In genomic region chr11:3165152-3165705, GRCh38 we compare ENCODE assay signal across 8 cellular contexts. TPM values are rescaled to one million over a fixed set of nuclear protein-coding genes. Genes with fewer than 3 reads are reported as not detected.
DNase-seq lines count a peak whose midpoint lies in the region; ATAC-seq and TF ChIP-seq lines count a peak whose summit lies in the region.

A gene with protein sequence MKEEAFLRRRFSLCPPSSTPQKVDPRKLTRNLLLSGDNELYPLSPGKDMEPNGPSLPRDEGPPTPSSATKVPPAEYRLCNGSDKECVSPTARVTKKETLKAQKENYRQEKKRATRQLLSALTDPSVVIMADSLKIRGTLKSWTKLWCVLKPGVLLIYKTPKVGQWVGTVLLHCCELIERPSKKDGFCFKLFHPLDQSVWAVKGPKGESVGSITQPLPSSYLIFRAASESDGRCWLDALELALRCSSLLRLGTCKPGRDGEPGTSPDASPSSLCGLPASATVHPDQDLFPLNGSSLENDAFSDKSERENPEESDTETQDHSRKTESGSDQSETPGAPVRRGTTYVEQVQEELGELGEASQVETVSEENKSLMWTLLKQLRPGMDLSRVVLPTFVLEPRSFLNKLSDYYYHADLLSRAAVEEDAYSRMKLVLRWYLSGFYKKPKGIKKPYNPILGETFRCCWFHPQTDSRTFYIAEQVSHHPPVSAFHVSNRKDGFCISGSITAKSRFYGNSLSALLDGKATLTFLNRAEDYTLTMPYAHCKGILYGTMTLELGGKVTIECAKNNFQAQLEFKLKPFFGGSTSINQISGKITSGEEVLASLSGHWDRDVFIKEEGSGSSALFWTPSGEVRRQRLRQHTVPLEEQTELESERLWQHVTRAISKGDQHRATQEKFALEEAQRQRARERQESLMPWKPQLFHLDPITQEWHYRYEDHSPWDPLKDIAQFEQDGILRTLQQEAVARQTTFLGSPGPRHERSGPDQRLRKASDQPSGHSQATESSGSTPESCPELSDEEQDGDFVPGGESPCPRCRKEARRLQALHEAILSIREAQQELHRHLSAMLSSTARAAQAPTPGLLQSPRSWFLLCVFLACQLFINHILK (minus strand): TSS chr11:3165310. CDS start chr11:3129148, 36,162 bp downstream.

- TF ChIP-seq CTCF in ovary (IDR thresholded peaks at IDR 0.05) (no peak), upper lobe of left lung (IDR thresholded peaks at IDR 0.05) (peak in 2 of 6 experiments; percentile 11 to 22)

- peaks cover 24% of the 10 kb centered on the region for H3K4me1 ChIP-seq in ovary (ENCODE audit: insufficient read depth)
- peaks cover 49 to 70% (median 58%) of the 10 kb centered on the region in 4 donors for H3K4me1 ChIP-seq in upper lobe of left lung

- ATAC-seq in left cardiac atrium (peak; percentile 64 to 77), upper lobe of left lung (ENCODE audit: low FRiP score in 2 of 2) (peak in 1 of 2 donors; percentile 76), HG02678 (IDR thresholded peaks at IDR 0.05; ENCODE audit: unreplicated experiment) (no peak)

- peak within 1 kb of the TSS; percentile 38 for H3K4me3 ChIP-seq in ovary
- H3K4me3 ChIP-seq in upper lobe of left lung, result peak within 1 kb of the TSS; percentile 73 to 96 (median 84)

- H3K27me3 ChIP-seq in ovary (no peaks in the 10 kb centered on the region), upper lobe of left lung (peaks cover 0 to 1% (median 0%) of the 10 kb centered on the region in 4 donors)

- H3K9me3 ChIP-seq in ovary (no peaks in the 10 kb centered on the region), upper lobe of left lung (no peaks in the 10 kb centered on the region)

- TF ChIP-seq POLR2A in ovary (IDR thresholded peaks at IDR 0.05), result peak; percentile 41
- peak in 1 of 4 donors; percentile 59 for TF ChIP-seq POLR2A in upper lobe of left lung (IDR thresholded peaks at IDR 0.05)

- H3K27ac ChIP-seq in ovary, result peak within 1 kb of the TSS; percentile 47 to 69
- H3K27ac ChIP-seq in upper lobe of left lung, result peak within 1 kb of the TSS; percentile 71 to 93 (median 80)

- H3K36me3 ChIP-seq in ovary (no peaks in the 10 kb centered on the region), upper lobe of left lung (no peaks in the 10 kb centered on the region)

- intact Hi-C loops in left cardiac atrium (cut with DNase I) (no loop called here), ovary (cut with DNase I) (no loop called here)

- 1 to 3% (median 1%) methylated on average over 13 to 62 of the region's 63 CpGs for WGBS in ovary, 3 donors
- 0% methylated on average over 10 to 26 of the region's 63 CpGs for whole genome bisulfite sequencing in upper lobe of left lung, 2 donors

- DNase-seq in NCI-H524 (lab: John Stamatoyannopoulos, UW) (peak; percentile 35 to 58), NCI-H524 treated with DMSO at 0.1 percent for 48 hours (lab: John Stamatoyannopoulos, UW) (no peak), SKM-1 (lab: John Stamatoyannopoulos, UW; ENCODE audit: unreplicated experiment) (peak; percentile 27), anterior cingulate cortex (lab: John Stamatoyannopoulos, UW) (peak in 44 of 58 donors; percentile 23 to 75 (median 52)), left cardiac atrium (peak; percentile 85), ovary (peak; percentile 76 to 85 (median 80)), upper lobe of left lung (peak; percentile 78 to 95)

- no peak for TF ChIP-seq EP300 in ovary (IDR thresholded peaks at IDR 0.05)
- no peak for TF ChIP-seq EP300 in upper lobe of left lung (IDR thresholded peaks at IDR 0.05)

RNA-seq across cellular contexts. Expression of the gene that starts here (rescaled TPM):
- total RNA-seq in left cardiac atrium, result 10 to 100 TPM; 17.3 to 21.0 TPM
- 10 to 100 TPM; 12.5 to 41.0 (median 34.1) TPM for total RNA-seq in ovary
- polyA plus RNA-seq in ovary, result 10 to 100 TPM in 1 of 2 donors, 1 to 10 TPM in 1; 3.0 to 23.3 TPM
- 10 to 100 TPM; 23.4 to 66.9 (median 48.3) TPM for total RNA-seq in upper lobe of left lung
